ENCODE assay signal across 28 cellular contexts in genomic region chr2:238114851-238115660, GRCh38. TPM values are rescaled to one million over a fixed set of nuclear protein-coding genes. Genes with fewer than 3 reads are reported as not detected.
DNase-seq lines count a peak whose midpoint lies in the region; ATAC-seq and TF ChIP-seq lines count a peak whose summit lies in the region.
"Had no signal": no experiment of that assay in that cellular context is flagged by ENCODE, and none has a peak within 500 bp of the region (broad histone marks: within the 10 kb centered on the region; RNA-seq: fewer than 3 reads in every experiment).

No MANE protein-coding gene starts in this region.

- H3K36me3 Mint-ChIP-seq in natural killer cell treated with Interleukin-12 subunit alpha and Interleukin-12 subunit beta and Interleukin-15 and Interleukin-18, amount 100 ng/mL, for 72 hours, result peaks cover 12% of the 10 kb centered on the region
- H3K36me3 Mint-ChIP-seq in natural killer cell, result peaks cover 11% of the 10 kb centered on the region
- H3K36me3 Mint-ChIP-seq in chondrocyte (ENCODE audit: low read depth), result peaks cover 7% of the 10 kb centered on the region
- H3K36me3 Mint-ChIP-seq in neural crest cell (ENCODE audit: low read depth), result peaks cover 6% of the 10 kb centered on the region

- H3K56ac ChIP-seq in mesendoderm (ENCODE audit: low read length), result no peak overlapping the region

- H3K18ac ChIP-seq in mesendoderm (ENCODE audit: low read length), result no peak overlapping the region

- H2AK5ac ChIP-seq in mesendoderm (ENCODE audit: low read length), result no peak overlapping the region

- H3K4me3 Mint-ChIP-seq in natural killer cell treated with Interleukin-12 subunit alpha and Interleukin-12 subunit beta and Interleukin-15 and Interleukin-18, amount 100 ng/mL, for 72 hours, result no peak overlapping the region
- H3K4me3 Mint-ChIP-seq in natural killer cell (no peak overlapping the region), chondrocyte (ENCODE audit: unreplicated experiment) (no peak overlapping the region), neural crest cell (no peak overlapping the region)
- H3K4me3 Mint-ChIP-seq: effector memory CD8-positive, alpha-beta T cell; naive thymus-derived CD8-positive, alpha-beta T cell; stimulated activated naive CD8-positive, alpha-beta T cell treated with anti-CD3 and anti-CD28 coated beads, Interleukin-15, amount 100 ng/mL, for 72 hours; T-helper 2 cell treated with Interferon-gamma antibody and Interleukin-4, amounts not matched to agents 5 μg/mL and 100 μg/mL, for 36 hours had no signal

- H4K5ac ChIP-seq in mesendoderm (ENCODE audit: low read length), result no peak overlapping the region

- H2BK15ac ChIP-seq in mesendoderm (replicated peaks; ENCODE audit: low read depth), result no peak overlapping the region

- H3K27me3 ChIP-seq in mesendoderm (ENCODE audit: insufficient read depth, low read length, poor library complexity), result no peaks in the 10 kb centered on the region
- H3K27me3 ChIP-seq: Peyer's patch, vagina had no signal

- ATAC-seq in natural killer cell treated with Interleukin-12 subunit alpha and Interleukin-12 subunit beta and Interleukin-15 and Interleukin-18, amount 100 ng/mL, for 72 hours, result no peak
- no peak for ATAC-seq in natural killer cell
- ATAC-seq in GM19328 (IDR thresholded peaks at IDR 0.05; ENCODE audit: unreplicated experiment), result no peak
- ATAC-seq in HG03039 (IDR thresholded peaks at IDR 0.05; ENCODE audit: unreplicated experiment), result no peak
- ATAC-seq: effector memory CD8-positive, alpha-beta T cell; HCT116; naive thymus-derived CD8-positive, alpha-beta T cell; stimulated activated naive CD8-positive, alpha-beta T cell treated with anti-CD3 and anti-CD28 coated beads, Interleukin-15, amount 100 ng/mL, for 72 hours had no signal

- peak; percentile 38 for DNase-seq in natural killer cell treated with Interleukin-12 subunit alpha and Interleukin-12 subunit beta and Interleukin-15 and Interleukin-18, amount 100 ng/mL, for 72 hours (ENCODE audit: low spot score)
- no peak for DNase-seq in natural killer cell
- peak; percentile 77 for DNase-seq in chondrocyte (ENCODE audit: low spot score)
- DNase-seq in neural crest cell (ENCODE audit: low read depth, low spot score), result no peak
- no peak for DNase-seq in mesendoderm
- DNase-seq: activated CD4-positive, alpha-beta T cell treated with anti-CD3 and anti-CD28 coated beads for 48 hours; central memory CD4-positive, alpha-beta T cell; effector memory CD8-positive, alpha-beta T cell; NCI-H1417 treated with DMSO at 0.1 percent for 48 hours; NCI-H2081; NCI-H2227 treated with DMSO at 0.1 percent for 48 hours; NCI-H526; retina; stimulated activated CD4-positive, alpha-beta T cell treated with anti-CD3 and anti-CD28 coated beads, Interleukin-1b, Interleukin-23, amount 100 ng/mL, for 48 hours; stimulated activated CD8-positive, alpha-beta memory T cell treated with anti-CD3 and anti-CD28 coated beads, Interleukin-4, amount 100 ng/mL, for 48 hours; stimulated activated naive CD8-positive, alpha-beta T cell treated with anti-CD3 and anti-CD28 coated beads, Interleukin-15, amount 100 ng/mL, for 72 hours had no signal

- H3K9me3 Mint-ChIP-seq in natural killer cell treated with Interleukin-12 subunit alpha and Interleukin-12 subunit beta and Interleukin-15 and Interleukin-18, amount 100 ng/mL, for 72 hours, result no peaks in the 10 kb centered on the region
- H3K9me3 Mint-ChIP-seq in natural killer cell (peaks cover 5 to 7% of the 10 kb centered on the region in 2 donors), chondrocyte (ENCODE audit: low read depth) (peaks cover 17% of the 10 kb centered on the region), neural crest cell (peaks cover 8% of the 10 kb centered on the region)

- no peak overlapping the region for H3K23ac ChIP-seq in mesendoderm (ENCODE audit: low read length)

- no peak overlapping the region for H3K4me2 ChIP-seq in mesendoderm (ENCODE audit: low read length)
- H3K4me2 ChIP-seq: smooth muscle cell had no signal

- H3K4me1 Mint-ChIP-seq in natural killer cell treated with Interleukin-12 subunit alpha and Interleukin-12 subunit beta and Interleukin-15 and Interleukin-18, amount 100 ng/mL, for 72 hours (ENCODE audit: low read depth in 2 of 2), result no peaks in the 10 kb centered on the region
- H3K4me1 Mint-ChIP-seq in natural killer cell, result no peaks in the 10 kb centered on the region
- H3K4me1 Mint-ChIP-seq in chondrocyte (ENCODE audit: low read depth), result no peaks in the 10 kb centered on the region
- no peaks in the 10 kb centered on the region for H3K4me1 Mint-ChIP-seq in neural crest cell
- H3K4me1 Mint-ChIP-seq: stimulated activated naive CD8-positive, alpha-beta T cell treated with anti-CD3 and anti-CD28 coated beads, Interleukin-15, amount 100 ng/mL, for 72 hours had no signal

- H3K9ac ChIP-seq in mesendoderm (ENCODE audit: low read length), result no peak overlapping the region

- WGBS in mesendoderm (ENCODE audit: extremely low coverage, insufficient coverage, low lambda C conversion rate), result no CpG with 5 or more reads among the region's 32 CpGs

- H3K27ac ChIP-seq in mesendoderm (ENCODE audit: low read depth, low read length), result no peak overlapping the region
- H3K27ac ChIP-seq: Peyer's patch, thoracic aorta, vagina had no signal

- H3K4me3 ChIP-seq in mesendoderm (ENCODE audit: low read length), result no peak overlapping the region
- H3K4me3 ChIP-seq: Peyer's patch, smooth muscle cell, thoracic aorta, vagina had no signal

- no peak overlapping the region for H3K27ac Mint-ChIP-seq in natural killer cell treated with Interleukin-12 subunit alpha and Interleukin-12 subunit beta and Interleukin-15 and Interleukin-18, amount 100 ng/mL, for 72 hours
- H3K27ac Mint-ChIP-seq in natural killer cell, result no peak overlapping the region
- no peak overlapping the region for H3K27ac Mint-ChIP-seq in chondrocyte (ENCODE audit: unreplicated experiment)
- peak overlapping the region; percentile 63 for H3K27ac Mint-ChIP-seq in neural crest cell (ENCODE audit: unreplicated experiment)
- H3K27ac Mint-ChIP-seq: effector memory CD8-positive, alpha-beta T cell; stimulated activated naive CD8-positive, alpha-beta T cell treated with anti-CD3 and anti-CD28 coated beads, Interleukin-15, amount 100 ng/mL, for 72 hours; T-helper 2 cell treated with Interferon-gamma antibody and Interleukin-4, amounts not matched to agents 5 μg/mL and 100 μg/mL, for 36 hours had no signal

- H3K4ac ChIP-seq in mesendoderm (ENCODE audit: low read depth, low read length), result no peak overlapping the region

- no peaks in the 10 kb centered on the region for H3K36me3 ChIP-seq in mesendoderm (ENCODE audit: control insufficient read depth, insufficient read depth, low read length)
- H3K36me3 ChIP-seq: Peyer's patch, thoracic aorta, vagina had no signal

- H2BK120ac ChIP-seq in mesendoderm (ENCODE audit: low read depth, low read length), result no peak overlapping the region

- H3K27me3 Mint-ChIP-seq in natural killer cell treated with Interleukin-12 subunit alpha and Interleukin-12 subunit beta and Interleukin-15 and Interleukin-18, amount 100 ng/mL, for 72 hours, result peaks cover 0 to 14% of the 10 kb centered on the region in 2 donors
- H3K27me3 Mint-ChIP-seq in natural killer cell (ENCODE audit: low read depth in 2 of 2) (peaks cover 11 to 12% of the 10 kb centered on the region in 2 donors), chondrocyte (ENCODE audit: low read depth) (peaks cover 9% of the 10 kb centered on the region), neural crest cell (ENCODE audit: low read depth) (peaks cover 5% of the 10 kb centered on the region)

- intact Hi-C loops in natural killer cell (cut with micrococcal nuclease), result no loop called here

- no peak overlapping the region for H2BK5ac ChIP-seq in mesendoderm (ENCODE audit: low read length)

- no peaks in the 10 kb centered on the region for H3K79me1 ChIP-seq in mesendoderm (ENCODE audit: low read length)

- no peaks in the 10 kb centered on the region for H3K4me1 ChIP-seq in mesendoderm (ENCODE audit: control insufficient read depth, low read depth, low read length)
- H3K4me1 ChIP-seq: Peyer's patch, vagina had no signal

- no peak overlapping the region for H4K8ac ChIP-seq in mesendoderm (ENCODE audit: low read depth, low read length)

- no peaks in the 10 kb centered on the region for H3K79me2 ChIP-seq in mesendoderm (ENCODE audit: control insufficient read depth, insufficient read depth, low read length)

- TF ChIP-seq CTCF in natural killer cell (IDR thresholded peaks at IDR 0.05) (no peak), chondrocyte (IDR thresholded peaks at IDR 0.05) (no peak), neural crest cell (conservative IDR thresholded peaks at IDR 0.05) (no peak)

RNA-seq across cellular contexts. Expression of gene ESPNL, which starts 14.9 kb away (rescaled TPM):
- under 1 TPM in 1 of 2 donors, not detected in 1; 0.19 TPM for total RNA-seq in natural killer cell treated with Interleukin-12 subunit alpha and Interleukin-12 subunit beta and Interleukin-15 and Interleukin-18, amount 100 ng/mL, for 72 hours
- not detected for total RNA-seq in natural killer cell
- 0.07 to 0.17 TPM (median 0.15 TPM) in 3 replicates for total RNA-seq in chondrocyte
- 0.16 and 0.40 TPM in 2 replicates for total RNA-seq in neural crest cell
- polyA plus RNA-seq in mesendoderm (2013, experiment 1 of 2), result 0.46 TPM
- 0.50 TPM for polyA plus RNA-seq in mesendoderm (2013, experiment 2 of 2)
- total RNA-seq: osteocyte had no signal
- polyA plus RNA-seq: naive thymus-derived CD8-positive, alpha-beta T cell; smooth muscle cell had no signal

RNA-seq across cellular contexts. Expression of gene KLHL30, which starts 23.4 kb away (rescaled TPM):
- not detected for total RNA-seq in natural killer cell treated with Interleukin-12 subunit alpha and Interleukin-12 subunit beta and Interleukin-15 and Interleukin-18, amount 100 ng/mL, for 72 hours
- not detected for total RNA-seq in natural killer cell
- total RNA-seq in chondrocyte, result 12.2 to 25.6 TPM (median 24.4 TPM) in 3 replicates
- 0.23 and 0.25 TPM in 2 replicates for total RNA-seq in neural crest cell
- 0.03 TPM for polyA plus RNA-seq in mesendoderm (2013, experiment 1 of 2)
- not detected for polyA plus RNA-seq in mesendoderm (2013, experiment 2 of 2)
- total RNA-seq: activated CD8-positive, alpha-beta memory T cell treated with anti-CD3 and anti-CD28 coated beads for 36 hours; naive thymus-derived CD8-positive, alpha-beta T cell had no signal
- polyA plus RNA-seq: AG04450; naive thymus-derived CD8-positive, alpha-beta T cell; smooth muscle cell had no signal

RNA-seq across cellular contexts. Expression of gene ERFE, which starts 43.7 kb away (rescaled TPM):
- total RNA-seq in natural killer cell treated with Interleukin-12 subunit alpha and Interleukin-12 subunit beta and Interleukin-15 and Interleukin-18, amount 100 ng/mL, for 72 hours, result 1 to 10 TPM in 1 of 2 donors, under 1 TPM in 1; 0.20 to 3.8 TPM
- total RNA-seq in natural killer cell (1 to 10 TPM in 2 of 3 donors, under 1 TPM in 1; 0.33 to 4.8 (median 4.3) TPM), chondrocyte (1.8 to 10.3 TPM (median 9.4 TPM) in 3 replicates), neural crest cell (2.6 and 2.8 TPM in 2 replicates)
- polyA plus RNA-seq in mesendoderm (2013, experiment 1 of 2), result 0.39 TPM
- polyA plus RNA-seq in mesendoderm (2013, experiment 2 of 2), result 0.41 TPM
- total RNA-seq: naive thymus-derived CD8-positive, alpha-beta T cell; smooth muscle cell; vagina had no signal
- polyA plus RNA-seq: naive thymus-derived CD8-positive, alpha-beta T cell had no signal

RNA-seq across cellular contexts. Expression of gene SCLY, which starts 54.3 kb away (rescaled TPM):
- total RNA-seq in natural killer cell treated with Interleukin-12 subunit alpha and Interleukin-12 subunit beta and Interleukin-15 and Interleukin-18, amount 100 ng/mL, for 72 hours, result 10 to 100 TPM; 46.5 to 99.5 TPM
- total RNA-seq in natural killer cell (10 to 100 TPM; 16.3 to 24.6 (median 20.1) TPM), chondrocyte (11.5 to 23.4 TPM (median 12.7 TPM) in 3 replicates), neural crest cell (46.1 and 49.8 TPM in 2 replicates)
- 35.0 TPM for polyA plus RNA-seq in mesendoderm (2013, experiment 1 of 2)
- polyA plus RNA-seq in mesendoderm (2013, experiment 2 of 2), result 35.4 TPM

Comparison
In these comparisons a context has a peak if more than half of its experiments do, and no peak if none do; other contexts are left out.
1. DNase-seq: peak in natural killer cell treated with Interleukin-12 subunit alpha and Interleukin-12 subunit beta and Interleukin-15 and Interleukin-18, amount 100 ng/mL, for 72 hours (single experiment) and chondrocyte (single experiment); none in natural killer cell (single experiment), neural crest cell (single experiment) and mesendoderm (single experiment).
2. RNA of gene KLHL30, which starts 23.4 kb away (total RNA-seq): 12.2 to 25.6 TPM in chondrocyte; 0.23 to 0.25 TPM in neural crest cell, not detected in natural killer cell treated with Interleukin-12 subunit alpha and Interleukin-12 subunit beta and Interleukin-15 and Interleukin-18, amount 100 ng/mL, for 72 hours and not detected in natural killer cell; every median in the first group is over 10 times any median in the second.